Comparison of ENCODE assay signal across 2 cellular contexts in genomic region chr7:100504031-100504430, GRCh38. TPM values are rescaled to one million over a fixed set of nuclear protein-coding genes. Genes with fewer than 3 reads are reported as not detected.
"Had no signal": no experiment of that assay in that cellular context is flagged by ENCODE, and none has a peak within 500 bp of the region (broad histone marks: within the 10 kb centered on the region; RNA-seq: fewer than 3 reads in every experiment).

No MANE protein-coding gene starts in this region.

RNA-seq across cellular contexts. Expression of gene SPACDR, which starts 40.0 kb away (rescaled TPM):
- total RNA-seq: breast epithelium, SJCRH30 had no signal
